In the genomic region with DNA sequence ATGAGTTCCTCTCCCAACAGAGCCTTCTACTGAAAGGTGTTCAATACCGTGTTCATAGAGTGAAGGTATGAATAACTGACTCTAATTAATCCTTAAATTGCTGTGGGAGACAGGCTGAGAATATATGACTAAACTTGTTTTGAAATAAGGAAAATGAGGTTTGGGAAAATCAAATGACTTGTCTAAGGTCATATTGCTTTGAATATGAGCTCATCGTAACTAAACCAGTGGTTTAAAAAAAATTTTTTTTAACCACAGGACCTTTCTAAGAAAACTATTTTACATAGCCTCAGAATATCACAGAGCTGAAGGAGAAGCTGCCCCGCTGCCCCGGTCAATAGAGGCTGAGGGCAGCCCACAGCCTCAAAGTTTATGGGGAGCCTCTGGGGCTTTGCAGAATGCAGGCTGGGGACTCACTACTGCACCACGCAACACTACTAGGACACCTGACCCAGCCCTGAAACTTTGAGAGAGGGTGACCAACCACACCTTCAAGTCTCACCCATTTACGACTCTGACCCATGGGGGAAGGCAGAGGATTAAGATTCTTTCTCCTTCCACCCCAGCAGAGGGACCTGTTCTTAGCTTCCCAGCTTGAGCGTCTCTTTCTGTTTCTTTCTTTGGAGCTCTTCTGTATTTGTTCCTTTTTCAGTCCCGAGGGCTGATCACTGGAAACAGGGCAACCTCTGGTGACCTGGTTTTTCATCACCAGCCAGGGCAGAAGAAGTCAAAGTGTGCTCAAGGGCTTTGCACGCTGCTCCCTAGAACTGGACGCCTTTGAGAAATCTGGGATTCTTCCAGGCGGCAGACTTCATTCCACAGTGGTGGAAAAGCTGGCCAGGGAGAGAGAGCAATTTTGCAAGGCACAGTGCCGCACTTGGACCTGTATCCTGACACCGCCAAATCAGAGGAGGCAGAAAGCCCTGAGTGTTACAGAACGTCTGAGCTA, we compare ENCODE assay signal across 11 cellular contexts.
DNase-seq lines count a peak whose midpoint lies in the region; ATAC-seq and TF ChIP-seq lines count a peak whose summit lies in the region.
"Had no signal": no experiment of that assay in that cellular context is flagged by ENCODE, and none has a peak within 500 bp of the region (broad histone marks: within the 10 kb centered on the region; RNA-seq: fewer than 3 reads in every experiment).

No MANE protein-coding gene starts in this region.

- peaks cover 0 to 47% of the 10 kb centered on the region in 2 donors for H3K4me1 ChIP-seq in right atrium auricular region
- no peaks in the 10 kb centered on the region for H3K4me1 ChIP-seq in CD8-positive, alpha-beta T cell (ENCODE audit: insufficient read depth, low read length)

- TF ChIP-seq CTCF in natural killer cell (IDR thresholded peaks at IDR 0.05) (no peak), right atrium auricular region (IDR thresholded peaks at IDR 0.05) (peak in 1 of 2 donors; percentile 44)
- no peak for TF ChIP-seq CTCF in CD8-positive, alpha-beta T cell (IDR thresholded peaks at IDR 0.05)

- H3K36me3 Mint-ChIP-seq in natural killer cell treated with Interleukin-12 subunit alpha and Interleukin-12 subunit beta and Interleukin-15 and Interleukin-18, amount 100 ng/mL, for 72 hours: peaks cover 4% of the 10 kb centered on the region
- peaks cover 9% of the 10 kb centered on the region for H3K36me3 Mint-ChIP-seq in natural killer cell
- peaks cover 19% of the 10 kb centered on the region for H3K36me3 Mint-ChIP-seq in CD8-positive, alpha-beta T cell

- no peaks in the 10 kb centered on the region for H3K27me3 Mint-ChIP-seq in natural killer cell treated with Interleukin-12 subunit alpha and Interleukin-12 subunit beta and Interleukin-15 and Interleukin-18, amount 100 ng/mL, for 72 hours
- no peaks in the 10 kb centered on the region for H3K27me3 Mint-ChIP-seq in natural killer cell (ENCODE audit: low read depth in 2 of 2)
- no peaks in the 10 kb centered on the region for H3K27me3 Mint-ChIP-seq in CD8-positive, alpha-beta T cell (ENCODE audit: low read depth)
- H3K27me3 Mint-ChIP-seq: CD4-positive, alpha-beta T cell had no signal

- no peaks in the 10 kb centered on the region for H3K36me3 ChIP-seq in right atrium auricular region
- H3K36me3 ChIP-seq in CD8-positive, alpha-beta T cell (ENCODE audit: insufficient read depth, low read length): no peaks in the 10 kb centered on the region

- no peak overlapping the region for H3K4me3 Mint-ChIP-seq in natural killer cell treated with Interleukin-12 subunit alpha and Interleukin-12 subunit beta and Interleukin-15 and Interleukin-18, amount 100 ng/mL, for 72 hours
- no peak overlapping the region for H3K4me3 Mint-ChIP-seq in natural killer cell
- H3K4me3 Mint-ChIP-seq in CD8-positive, alpha-beta T cell: no peak overlapping the region
- H3K4me3 Mint-ChIP-seq: CD4-positive, alpha-beta T cell had no signal

- peak; percentile 36 to 43 for ATAC-seq in natural killer cell treated with Interleukin-12 subunit alpha and Interleukin-12 subunit beta and Interleukin-15 and Interleukin-18, amount 100 ng/mL, for 72 hours
- ATAC-seq in natural killer cell: no peak
- peak; percentile 56 for ATAC-seq in HG03354 (IDR thresholded peaks at IDR 0.05; ENCODE audit: poor library complexity, severe bottlenecking, unreplicated experiment)
- ATAC-seq in CD8-positive, alpha-beta T cell: no peak

- CTCF ChIA-PET in CD8-positive, alpha-beta T cell (lab: Charles Lee): no interaction called here

- H3K4me1 Mint-ChIP-seq in natural killer cell treated with Interleukin-12 subunit alpha and Interleukin-12 subunit beta and Interleukin-15 and Interleukin-18, amount 100 ng/mL, for 72 hours (ENCODE audit: low read depth in 2 of 2): peaks cover 5 to 19% of the 10 kb centered on the region in 2 donors
- peaks cover 0 to 5% of the 10 kb centered on the region in 2 donors for H3K4me1 Mint-ChIP-seq in natural killer cell
- H3K4me1 Mint-ChIP-seq in CD8-positive, alpha-beta T cell (ENCODE audit: low read depth): peaks cover 2% of the 10 kb centered on the region

- no peak for DNase-seq in natural killer cell treated with Interleukin-12 subunit alpha and Interleukin-12 subunit beta and Interleukin-15 and Interleukin-18, amount 100 ng/mL, for 72 hours (ENCODE audit: low spot score)
- DNase-seq in natural killer cell: no peak
- DNase-seq in right atrium auricular region (ENCODE audit: low spot score): peak; percentile 69
- no peak for DNase-seq in NCI-H510A treated with DMSO at 0.1 percent for 48 hours (lab: John Stamatoyannopoulos, UW)
- no peak for DNase-seq in stimulated activated CD4-positive, alpha-beta T cell treated with anti-CD3 and anti-CD28 coated beads, Interleukin-1b, Interleukin-23, amount 100 ng/mL, for 48 hours
- DNase-seq in CD8-positive, alpha-beta T cell: no peak
- DNase-seq in amniotic stem cell (lab: John Stamatoyannopoulos, UW): no peak
- DNase-seq: activated naive CD4-positive, alpha-beta T cell; CD4-positive, alpha-beta T cell; PC-9 had no signal

- H3K27me3 ChIP-seq in right atrium auricular region: no peaks in the 10 kb centered on the region
- no peaks in the 10 kb centered on the region for H3K27me3 ChIP-seq in CD8-positive, alpha-beta T cell (ENCODE audit: insufficient read depth, low read length)

- H3K27ac Mint-ChIP-seq in natural killer cell treated with Interleukin-12 subunit alpha and Interleukin-12 subunit beta and Interleukin-15 and Interleukin-18, amount 100 ng/mL, for 72 hours: peak overlapping the region in 1 of 2 donors; percentile 23
- no peak overlapping the region for H3K27ac Mint-ChIP-seq in natural killer cell
- no peak overlapping the region for H3K27ac Mint-ChIP-seq in CD8-positive, alpha-beta T cell
- H3K27ac Mint-ChIP-seq: CD4-positive, alpha-beta T cell had no signal

- H3K9me3 Mint-ChIP-seq in natural killer cell treated with Interleukin-12 subunit alpha and Interleukin-12 subunit beta and Interleukin-15 and Interleukin-18, amount 100 ng/mL, for 72 hours: no peaks in the 10 kb centered on the region
- H3K9me3 Mint-ChIP-seq in natural killer cell: no peaks in the 10 kb centered on the region
- H3K9me3 Mint-ChIP-seq in CD8-positive, alpha-beta T cell: no peaks in the 10 kb centered on the region
- H3K9me3 Mint-ChIP-seq: CD4-positive, alpha-beta T cell had no signal

- POLR2A ChIA-PET in CD8-positive, alpha-beta T cell (lab: Charles Lee): no interaction called here

- no peaks in the 10 kb centered on the region for H3K9me3 ChIP-seq in right atrium auricular region
- no peaks in the 10 kb centered on the region for H3K9me3 ChIP-seq in CD8-positive, alpha-beta T cell (ENCODE audit: low read length)

- intact Hi-C loops in natural killer cell (cut with micrococcal nuclease): no loop called here
- intact Hi-C loops in CD8-positive, alpha-beta T cell (cut with DNase I, micrococcal nuclease): no loop called here

- peak overlapping the region in 1 of 2 donors; percentile 4 for H3K4me3 ChIP-seq in right atrium auricular region
- no peak overlapping the region for H3K4me3 ChIP-seq in CD8-positive, alpha-beta T cell (ENCODE audit: low read depth, low read length)
- H3K4me3 ChIP-seq: PC-9 had no signal

- peak overlapping the region; percentile 51 to 81 for H3K27ac ChIP-seq in right atrium auricular region
- H3K27ac ChIP-seq in CD8-positive, alpha-beta T cell (ENCODE audit: low read depth, low read length): no peak overlapping the region
- H3K27ac ChIP-seq: PC-9 had no signal

Comparison
In these comparisons a context has a peak if more than half of its experiments do, and no peak if none do; other contexts are left out.
1. ATAC-seq: peak in natural killer cell treated with Interleukin-12 subunit alpha and Interleukin-12 subunit beta and Interleukin-15 and Interleukin-18, amount 100 ng/mL, for 72 hours (2 of 2) and HG03354 (single experiment); none in natural killer cell (0 of 3) and CD8-positive, alpha-beta T cell (single experiment).